Comparison of ENCODE assay signal across 13 cellular contexts in the genomic region with DNA sequence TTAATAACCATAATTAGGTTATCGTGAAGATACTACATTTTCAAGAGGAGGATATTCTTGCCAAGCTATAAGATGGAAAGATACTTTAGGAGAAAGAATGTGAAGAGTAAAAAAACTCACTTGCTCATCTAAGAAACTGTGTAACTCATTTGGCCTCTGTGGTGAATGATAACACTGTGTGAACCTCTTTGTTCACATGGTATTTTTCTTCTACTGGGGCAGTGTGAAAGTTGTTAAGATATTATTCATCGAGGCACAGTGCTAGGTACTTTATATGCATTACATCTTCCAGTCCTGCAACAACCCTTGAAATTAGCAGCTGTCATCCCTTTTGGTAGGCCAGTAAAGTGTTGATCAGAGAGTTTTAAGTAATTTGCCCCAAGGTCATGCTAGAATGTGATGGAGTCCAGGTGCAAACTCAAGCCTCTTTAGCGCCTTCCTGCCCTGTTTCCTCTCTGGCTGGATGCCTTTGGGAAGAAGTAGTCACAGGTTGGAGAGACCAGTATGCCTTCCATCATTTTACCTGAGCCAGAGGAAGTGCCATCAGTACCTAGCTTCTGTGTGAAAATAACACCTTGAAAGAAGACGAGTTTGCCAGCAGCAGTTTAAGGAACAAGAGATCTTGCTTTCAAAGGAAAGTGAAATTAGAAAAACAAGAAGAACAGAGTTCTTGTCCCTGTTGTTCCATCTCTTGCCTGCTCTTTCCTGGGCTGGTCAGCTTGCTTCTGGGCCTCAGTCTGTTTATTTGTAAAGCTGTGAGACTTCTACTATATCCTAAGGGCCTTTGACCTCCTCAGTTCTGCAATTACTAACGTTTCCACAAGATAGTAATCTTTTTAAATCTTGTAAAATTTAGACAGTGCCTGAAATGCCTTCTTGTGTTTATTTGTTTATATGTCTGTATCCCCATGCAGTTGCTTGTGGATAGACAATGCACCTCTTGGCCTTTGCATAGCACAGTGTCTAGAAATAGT.
A peak's percentile ranks its signal among the peaks of the same experiment; 100 is the strongest.
DNase-seq lines count a peak whose midpoint lies in the region; ATAC-seq, FAIRE-seq and TF ChIP-seq lines count a peak whose summit lies in the region.
"Had no signal": no experiment of that assay in that cellular context is flagged by ENCODE, and none has a peak within 500 bp of the region (broad histone marks: within the 10 kb centered on the region; RNA-seq: fewer than 3 reads in every experiment).

No MANE protein-coding gene starts in this region.

- no peak for TF ChIP-seq CTCF in A549 (IDR thresholded peaks at IDR 0.05)
- no peak for TF ChIP-seq CTCF in Panc1 (IDR thresholded peaks at IDR 0.05)
- TF ChIP-seq CTCF in foreskin keratinocyte (conservative IDR thresholded peaks at IDR 0.05), result no peak

- H3K4me3 ChIP-seq in A549 (peak overlapping the region; percentile 13; the same call in 1 of the 3 replicates), Panc1 (ENCODE audit: low read depth in 2 of 2, low read length in 2 of 2) (no peak overlapping the region)
- H3K4me3 ChIP-seq: neural progenitor cell had no signal

- H3K36me3 Mint-ChIP-seq in T-helper 2 cell treated with Interferon-gamma antibody and Interleukin-4, amounts not matched to agents 5 μg/mL and 100 μg/mL, for 36 hours (ENCODE audit: low read depth), result peaks cover 3% of the 10 kb centered on the region

- H3K27ac ChIP-seq in A549 (peak overlapping the region; percentile 66 to 76), Panc1 (ENCODE audit: low read length) (peak overlapping the region; percentile 83), foreskin keratinocyte (no peak overlapping the region), caudate nucleus (ENCODE audit: low read depth, low read length) (no peak overlapping the region)
- H3K27ac ChIP-seq: neural progenitor cell had no signal

- peaks cover 0 to 3% of the 10 kb centered on the region in 2 donors for H3K9me3 Mint-ChIP-seq in stimulated activated naive CD8-positive, alpha-beta T cell treated with anti-CD3 and anti-CD28 coated beads, Interleukin-15, amount 100 ng/mL, for 72 hours
- no peaks in the 10 kb centered on the region for H3K9me3 Mint-ChIP-seq in T-helper 2 cell treated with Interferon-gamma antibody and Interleukin-4, amounts not matched to agents 5 μg/mL and 100 μg/mL, for 36 hours
- H3K9me3 Mint-ChIP-seq: activated T-helper 1 cell treated with anti-CD3 and anti-CD28 coated beads, Interleukin-12 subunit alpha, Interleukin-12 subunit beta, Interleukin-2, Interleukin-4 antibody, amounts not matched to agents 30 ng/mL and 10 ng/mL and 1 ng/mL, durations not matched to agents 14 hours and 24 hours and 36 hours had no signal

- H3K36me3 ChIP-seq in Panc1 (ENCODE audit: control insufficient read depth, insufficient read depth, low read length), result no peaks in the 10 kb centered on the region
- H3K36me3 ChIP-seq: neural progenitor cell had no signal

- H3K9me3 ChIP-seq in A549 (no peaks in the 10 kb centered on the region), Panc1 (ENCODE audit: control insufficient read depth, insufficient read depth, low read depth, low read length) (no peaks in the 10 kb centered on the region)

- peaks cover 10% of the 10 kb centered on the region for H3K4me1 Mint-ChIP-seq in stimulated activated naive CD8-positive, alpha-beta T cell treated with anti-CD3 and anti-CD28 coated beads, Interleukin-15, amount 100 ng/mL, for 72 hours
- H3K4me1 Mint-ChIP-seq in T-helper 2 cell treated with Interferon-gamma antibody and Interleukin-4, amounts not matched to agents 5 μg/mL and 100 μg/mL, for 36 hours (ENCODE audit: low read depth), result peaks cover 13% of the 10 kb centered on the region

- H3K27me3 ChIP-seq in Panc1 (ENCODE audit: control insufficient read depth, insufficient read depth, low read length) (no peaks in the 10 kb centered on the region), foreskin keratinocyte (no peaks in the 10 kb centered on the region)
- H3K27me3 ChIP-seq: neural progenitor cell had no signal

- no peak for TF ChIP-seq POLR2A in A549 (IDR thresholded peaks at IDR 0.05; ENCODE audit: low read length)

- no peak overlapping the region for H3K27ac Mint-ChIP-seq in stimulated activated naive CD8-positive, alpha-beta T cell treated with anti-CD3 and anti-CD28 coated beads, Interleukin-15, amount 100 ng/mL, for 72 hours
- no peak overlapping the region for H3K27ac Mint-ChIP-seq in T-helper 2 cell treated with Interferon-gamma antibody and Interleukin-4, amounts not matched to agents 5 μg/mL and 100 μg/mL, for 36 hours
- H3K27ac Mint-ChIP-seq: activated T-helper 1 cell treated with anti-CD3 and anti-CD28 coated beads, Interleukin-12 subunit alpha, Interleukin-12 subunit beta, Interleukin-2, Interleukin-4 antibody, amounts not matched to agents 30 ng/mL and 10 ng/mL and 1 ng/mL, durations not matched to agents 14 hours and 24 hours and 36 hours; neural progenitor cell had no signal

- no peak overlapping the region for H3K4me3 Mint-ChIP-seq in stimulated activated naive CD8-positive, alpha-beta T cell treated with anti-CD3 and anti-CD28 coated beads, Interleukin-15, amount 100 ng/mL, for 72 hours
- no peak overlapping the region for H3K4me3 Mint-ChIP-seq in T-helper 2 cell treated with Interferon-gamma antibody and Interleukin-4, amounts not matched to agents 5 μg/mL and 100 μg/mL, for 36 hours
- H3K4me3 Mint-ChIP-seq: activated T-helper 1 cell treated with anti-CD3 and anti-CD28 coated beads, Interleukin-12 subunit alpha, Interleukin-12 subunit beta, Interleukin-2, Interleukin-4 antibody, amounts not matched to agents 30 ng/mL and 10 ng/mL and 1 ng/mL, durations not matched to agents 14 hours and 24 hours and 36 hours; neural progenitor cell had no signal

- BruUV-seq in Panc1 (replicated peaks; lab: Mats Ljungman, UMichigan), result no TSS peak

- ATAC-seq in A549, result peak; percentile 30 to 59; a peak in 3 of 6 replicates
- ATAC-seq in GM19025 (IDR thresholded peaks at IDR 0.05; ENCODE audit: low read depth, unreplicated experiment), result peak; percentile 56
- peak; percentile 87 for ATAC-seq in Panc1
- ATAC-seq in foreskin keratinocyte, result peak; percentile 28
- ATAC-seq in stimulated activated naive CD8-positive, alpha-beta T cell treated with anti-CD3 and anti-CD28 coated beads, Interleukin-15, amount 100 ng/mL, for 72 hours, result no peak
- ATAC-seq in HG02870 (IDR thresholded peaks at IDR 0.05; ENCODE audit: unreplicated experiment), result no peak

- DNase-seq in A549 (ENCODE audit: low read depth in 1 of 2, low spot score in 1 of 2), result no peak
- no peak for DNase-seq in Panc1 (ENCODE audit: low read depth, low spot score)
- no peak for DNase-seq in foreskin keratinocyte
- DNase-seq in caudate nucleus (lab: John Stamatoyannopoulos, UW), result no peak
- no peak for DNase-seq in stimulated activated naive CD8-positive, alpha-beta T cell treated with anti-CD3 and anti-CD28 coated beads, Interleukin-15, amount 100 ng/mL, for 72 hours
- no peak for DNase-seq in T-helper 2 cell treated with Interferon-gamma antibody and Interleukin-4, amounts not matched to agents 5 μg/mL and 100 μg/mL, for 36 hours (ENCODE audit: low spot score)
- DNase-seq: effector CD4-positive, alpha-beta T cell; NCI-H1436; RPMI8226 had no signal

- TF ChIP-seq RAD21 in A549 (conservative IDR thresholded peaks at IDR 0.05 in 1 of 2, IDR thresholded peaks at IDR 0.05 in 1 of 2), result no peak

- in situ Hi-C loops in Panc1 (cut with HindIII; ENCODE audit: low pct_unique_long_range_greater_than_20kb, low sequenced_read_pairs), result no loop called here

- no peak for FAIRE-seq in A549 (lab: Jason Lieb, UNC)

- H3K4me1 ChIP-seq in A549 (peaks cover 98% of the 10 kb centered on the region), Panc1 (ENCODE audit: control insufficient read depth, insufficient read depth, low read length) (peaks cover 92% of the 10 kb centered on the region), foreskin keratinocyte (peaks cover 33% of the 10 kb centered on the region)

- POLR2A ChIA-PET in A549 (lab: Yijun Ruan, JAX) (interaction anchor here (0.6 kb wide), 1 partner anchor 146 kb away, joined by 3 read pairs; no protein-coding TSS in a partner anchor), Panc1 (lab: Charles Lee) (interaction anchor here (0.6 kb wide), 2 partner anchors 13 to 178 kb away, joined by 3 to 8 read pairs; no protein-coding TSS in a partner anchor)

- WGBS in A549 (ENCODE audit: missing lambda C conversion rate), result 54% methylated on average over 5 of the region's 5 CpGs

- intact Hi-C loops in Panc1 (cut with micrococcal nuclease; ENCODE audit: unreplicated experiment), result no loop called here

- peak overlapping the region; percentile 51 for H3K4me2 ChIP-seq in A549
- H3K4me2 ChIP-seq: neural progenitor cell had no signal

- CTCF ChIA-PET in A549 (lab: Yijun Ruan, JAX) (interaction anchor here (1.7 kb wide), 1 partner anchor 81 kb away, joined by 4 read pairs; no protein-coding TSS in a partner anchor), Panc1 (lab: Charles Lee) (no interaction called here)

- H3K27me3 Mint-ChIP-seq in stimulated activated naive CD8-positive, alpha-beta T cell treated with anti-CD3 and anti-CD28 coated beads, Interleukin-15, amount 100 ng/mL, for 72 hours, result no peaks in the 10 kb centered on the region
- no peaks in the 10 kb centered on the region for H3K27me3 Mint-ChIP-seq in T-helper 2 cell treated with Interferon-gamma antibody and Interleukin-4, amounts not matched to agents 5 μg/mL and 100 μg/mL, for 36 hours (ENCODE audit: low read depth)

- TF ChIP-seq EP300 in A549 (IDR thresholded peaks at IDR 0.05), result no peak

TF ChIP-seq in A549, 52 proteins besides CTCF, POLR2A, EP300 and RAD21:
- no peak for TF ChIP-seq KDM1A (IDR thresholded peaks at IDR 0.05; ENCODE audit: low read depth)
- TF ChIP-seq GATA3 (IDR thresholded peaks at IDR 0.05; ENCODE audit: borderline replicate concordance), result 0 out of 2 replicates have a peak, but pooled peaks have one; percentile 38

Comparison
In these comparisons a context has a peak if more than half of its experiments do, and no peak if none do; other contexts are left out.
1. ATAC-seq: peak in A549 (2 of 2), GM19025 (single experiment), Panc1 (single experiment) and foreskin keratinocyte (single experiment); none in stimulated activated naive CD8-positive, alpha-beta T cell treated with anti-CD3 and anti-CD28 coated beads, Interleukin-15, amount 100 ng/mL, for 72 hours (single experiment) and HG02870 (single experiment).
2. H3K27ac ChIP-seq: peak in A549 (2 of 2) and Panc1 (single experiment); none in foreskin keratinocyte (single experiment) and caudate nucleus (single experiment).